21 cellular contexts compared by ENCODE assay signal in the genomic region with DNA sequence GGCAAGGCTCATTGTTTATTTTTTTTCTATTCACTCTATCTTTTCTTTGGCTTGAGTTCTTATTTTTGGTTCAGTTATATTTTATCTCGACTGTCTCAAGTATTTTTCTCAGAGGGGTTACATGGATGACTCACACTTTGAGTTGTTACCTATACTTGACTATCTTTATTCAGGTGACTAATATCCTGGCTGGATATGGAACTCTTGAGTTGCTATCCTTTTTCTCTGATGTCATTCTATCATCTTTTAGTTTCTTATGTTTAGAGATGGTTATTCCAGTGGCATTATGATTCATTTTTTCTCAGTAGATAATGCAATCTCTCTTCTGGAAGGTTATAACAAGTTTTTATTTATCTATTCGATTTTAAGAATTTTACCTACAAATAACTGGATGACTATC.
DNase-seq lines count a peak whose midpoint lies in the region; ATAC-seq lines count a peak whose summit lies in the region.
"Had no signal": no experiment of that assay in that cellular context is flagged by ENCODE, and none has a peak within 500 bp of the region (broad histone marks: within the 10 kb centered on the region; RNA-seq: fewer than 3 reads in every experiment).

No MANE protein-coding gene starts in this region.

- peak; percentile 35 for DNase-seq in DMS53 treated with DMSO at 0.1 percent for 48 hours (lab: John Stamatoyannopoulos, UW; ENCODE audit: unreplicated experiment)
- DNase-seq in HT1080 (ENCODE audit: low read depth): peak; percentile 73
- peak; percentile 5 for DNase-seq in astrocyte of the hippocampus (ENCODE audit: low read depth, low spot score)
- DNase-seq in non-pigmented ciliary epithelial cell (ENCODE audit: low read depth): peak; percentile 34
- no peak for DNase-seq in activated CD4-positive, CD25-positive, alpha-beta regulatory T cell (lab: John Stamatoyannopoulos, UW)
- DNase-seq: activated CD4-positive, alpha-beta T cell treated with anti-CD3 and anti-CD28 coated beads for 48 hours; activated gamma-delta T cell; AML-193; aorta; DMS79 treated with DMSO at 0.1 percent for 48 hours; effector memory CD4-positive, alpha-beta T cell; GM23248; NCI-H187 treated with DMSO at 0.1 percent for 48 hours; NCI-H2227 treated with DMSO at 0.1 percent for 48 hours; NCI-H82; SIG-M5; small intestine; stimulated activated naive CD4-positive, alpha-beta T cell; thyroid gland had no signal

- ATAC-seq in GM21390 (IDR thresholded peaks at IDR 0.05; ENCODE audit: unreplicated experiment) (no peak), GM21526 (IDR thresholded peaks at IDR 0.05; ENCODE audit: low FRiP score, unreplicated experiment) (no peak)

Comparison
In these comparisons a context has a peak if more than half of its experiments do, and no peak if none do; other contexts are left out.
1. DNase-seq: peak in DMS53 treated with DMSO at 0.1 percent for 48 hours (single experiment), HT1080 (single experiment), astrocyte of the hippocampus (single experiment) and non-pigmented ciliary epithelial cell (single experiment); none in activated CD4-positive, CD25-positive, alpha-beta regulatory T cell (0 of 4).